Comparison of ENCODE assay signal across 8 cellular contexts in genomic region chr10:73911553-73912004, GRCh38. TPM values are rescaled to one million over a fixed set of nuclear protein-coding genes. Genes with fewer than 3 reads are reported as not detected.
DNase-seq lines count a peak whose midpoint lies in the region; ATAC-seq and TF ChIP-seq lines count a peak whose summit lies in the region.

No MANE protein-coding gene starts in this region.

- CTCF ChIA-PET in mammary epithelial cell (lab: Charles Lee; ENCODE audit: low non-redundant PET): interaction anchor here (1.1 to 1.2 kb wide), 2 partner anchors 24 to 25 kb away, joined by 3 to 4 read pairs; no protein-coding TSS in a partner anchor

- H3K79me2 ChIP-seq in mammary epithelial cell (ENCODE audit: insufficient read depth, low read length): peaks cover 64% of the 10 kb centered on the region
- H3K79me2 ChIP-seq in mesendoderm (ENCODE audit: control insufficient read depth, insufficient read depth, low read length): no peaks in the 10 kb centered on the region

- intact Hi-C loops in heart right ventricle (cut with DNase I): loop anchor here in 1 of 10 donors (2.0 kb wide), 1 partner anchor 25 kb away; no protein-coding TSS in a partner anchor
- intact Hi-C loops in Right ventricle myocardium superior (cut with DNase I): no loop called here
- intact Hi-C loops in mammary epithelial cell (cut with micrococcal nuclease): no loop called here
- intact Hi-C loops in vagina (cut with DNase I): no loop called here

- peaks cover 0 to 39% (median 7%) of the 10 kb centered on the region in 9 donors for H3K36me3 ChIP-seq in heart right ventricle
- peaks cover 29% of the 10 kb centered on the region for H3K36me3 ChIP-seq in mammary epithelial cell (ENCODE audit: insufficient read depth, low read length)
- H3K36me3 ChIP-seq in mesendoderm (ENCODE audit: control insufficient read depth, insufficient read depth, low read length): peaks cover 1% of the 10 kb centered on the region
- H3K36me3 ChIP-seq in vagina: peaks cover 0 to 5% of the 10 kb centered on the region in 2 donors

- H3K27ac ChIP-seq in heart right ventricle: peak overlapping the region; percentile 60 to 95 (median 89)
- peak overlapping the region; percentile 90 for H3K27ac ChIP-seq in mammary epithelial cell (ENCODE audit: insufficient read depth, low read depth, low read length)
- no peak overlapping the region for H3K27ac ChIP-seq in mesendoderm (ENCODE audit: low read depth, low read length)
- peak overlapping the region; percentile 67 for H3K27ac ChIP-seq in vagina

- ATAC-seq in heart right ventricle: no peak
- no peak for ATAC-seq in Right ventricle myocardium superior (ENCODE audit: poor library complexity)
- no peak for ATAC-seq in GM21528 (IDR thresholded peaks at IDR 0.05; ENCODE audit: low FRiP score, unreplicated experiment)

- H2BK15ac ChIP-seq in mesendoderm (replicated peaks; ENCODE audit: low read depth): no peak overlapping the region

- H3K4me2 ChIP-seq in mammary epithelial cell (ENCODE audit: insufficient read depth, low read depth, low read length) (peak overlapping the region; percentile 79), mesendoderm (ENCODE audit: low read length) (peak overlapping the region; percentile 77)

- H3K4me1 ChIP-seq in heart right ventricle (peaks cover 2 to 97% (median 55%) of the 10 kb centered on the region in 9 donors), mammary epithelial cell (ENCODE audit: insufficient read depth, low read length) (peaks cover 76% of the 10 kb centered on the region), mesendoderm (ENCODE audit: control insufficient read depth, low read depth, low read length) (peaks cover 15% of the 10 kb centered on the region), vagina (peaks cover 64% of the 10 kb centered on the region)

- H3K23ac ChIP-seq in mesendoderm (ENCODE audit: low read length): peak overlapping the region; percentile 73

- peaks cover 0 to 14% (median 0%) of the 10 kb centered on the region in 7 donors for H3K27me3 ChIP-seq in heart right ventricle
- H3K27me3 ChIP-seq in mammary epithelial cell (ENCODE audit: insufficient read depth, low read length): no peaks in the 10 kb centered on the region
- no peaks in the 10 kb centered on the region for H3K27me3 ChIP-seq in mesendoderm (ENCODE audit: insufficient read depth, low read length, poor library complexity)
- H3K27me3 ChIP-seq in vagina: no peaks in the 10 kb centered on the region

- no peak overlapping the region for H2BK5ac ChIP-seq in mesendoderm (ENCODE audit: low read length)

- dilution Hi-C loops in mammary epithelial cell (cut with HindIII; ENCODE audit: low sequenced_read_pairs): no loop called here

- H3K18ac ChIP-seq in mesendoderm (ENCODE audit: low read length): peak overlapping the region; percentile 75

- WGBS in heart right ventricle, 2 donors: 13 to 14% methylated on average over 14 of the region's 14 CpGs
- WGBS in mammary epithelial cell (ENCODE audit: low coverage, missing lambda C conversion rate): 0% methylated on average over 13 of the region's 14 CpGs
- no CpG with 5 or more reads among the region's 14 CpGs for WGBS in mesendoderm (ENCODE audit: extremely low coverage, insufficient coverage, low lambda C conversion rate)

- BruUV-seq in mammary epithelial cell (replicated peaks; lab: Mats Ljungman, UMichigan): TSS peak; percentile 23

- H2AFZ ChIP-seq in mammary epithelial cell (ENCODE audit: low read depth, low read length): peak overlapping the region; percentile 63

- H4K20me1 ChIP-seq in mammary epithelial cell (ENCODE audit: insufficient read depth, low read length): no peaks in the 10 kb centered on the region

- H3K9ac ChIP-seq in mammary epithelial cell (ENCODE audit: insufficient read depth, low read length): peak overlapping the region; percentile 76
- H3K9ac ChIP-seq in mesendoderm (ENCODE audit: low read length): peak overlapping the region; percentile 79

- no peak overlapping the region for H4K8ac ChIP-seq in mesendoderm (ENCODE audit: low read depth, low read length)

- no peak overlapping the region for H4K5ac ChIP-seq in mesendoderm (ENCODE audit: low read length)

- peak overlapping the region; percentile 85 for H3K56ac ChIP-seq in mesendoderm (ENCODE audit: low read length)

- H2BK120ac ChIP-seq in mesendoderm (ENCODE audit: low read depth, low read length): no peak overlapping the region

- in situ Hi-C loops in mammary epithelial cell (cut with MboI; ENCODE audit: low sequenced_read_pairs in 2 of 2): no loop called here

- TF ChIP-seq CTCF in heart right ventricle (IDR thresholded peaks at IDR 0.05): no peak
- peak in 1 of 2 donors; percentile 4 for TF ChIP-seq CTCF in mammary epithelial cell (conservative IDR thresholded peaks at IDR 0.05 in 1 of 2, IDR thresholded peaks at IDR 0.05 in 1 of 2; ENCODE audit: extremely low read depth in 1 of 2, insufficient read depth in 1 of 2, low read depth in 1 of 2, low read length in 2 of 2)
- no peak for TF ChIP-seq CTCF in vagina (IDR thresholded peaks at IDR 0.05)

- H3K4ac ChIP-seq in mesendoderm (ENCODE audit: low read depth, low read length): peak overlapping the region; percentile 39

- TF ChIP-seq POLR2A in vagina (IDR thresholded peaks at IDR 0.05): no peak

- H3K9me3 ChIP-seq in heart right ventricle: no peaks in the 10 kb centered on the region
- H3K9me3 ChIP-seq in mammary epithelial cell (replicated peaks; ENCODE audit: insufficient read depth, low read length): no peaks in the 10 kb centered on the region
- H3K9me3 ChIP-seq in vagina: no peaks in the 10 kb centered on the region

- peak overlapping the region; percentile 32 for H2AK5ac ChIP-seq in mesendoderm (ENCODE audit: low read length)

- DNase-seq in heart right ventricle: no peak
- no peak for DNase-seq in Right ventricle myocardium superior
- DNase-seq in mammary epithelial cell: peak; percentile 66
- no peak for DNase-seq in mesendoderm
- no peak for DNase-seq in vagina (ENCODE audit: extremely low spot score in 2 of 2)
- no peak for DNase-seq in ecto neural progenitor cell (ENCODE audit: low spot score)
- DNase-seq in NCI-H128 (lab: John Stamatoyannopoulos, UW; ENCODE audit: unreplicated experiment): no peak

- H3K4me3 ChIP-seq in heart right ventricle (peak overlapping the region; percentile 57 to 92 (median 82)), mammary epithelial cell (replicated peaks in 1 of 3; ENCODE audit: insufficient read depth in 1 of 3, low read depth in 2 of 3, low read length in 3 of 3) (peak overlapping the region; percentile 71 to 87 (median 87)), mesendoderm (ENCODE audit: low read length) (peak overlapping the region; percentile 62), vagina (peak overlapping the region; percentile 50 to 67)

- peaks cover 4% of the 10 kb centered on the region for H3K79me1 ChIP-seq in mesendoderm (ENCODE audit: low read length)

RNA-seq across cellular contexts. Expression of gene PLAU, which starts 0.6 kb away (rescaled TPM):
- total RNA-seq in heart right ventricle: 10 to 100 TPM in 2 of 10 donors, 1 to 10 TPM in 8; 4.4 to 44.3 (median 9.1) TPM
- 10 to 100 TPM in 1 of 2 donors, 1 to 10 TPM in 1; 5.6 to 10.4 TPM for polyA plus RNA-seq in heart right ventricle
- 7.5 TPM for total RNA-seq in Right ventricle myocardium superior
- 100 to 1,000 TPM in 1 of 2 donors, 10 to 100 TPM in 1; 85.7 to 712 TPM for total RNA-seq in mammary epithelial cell
- polyA plus RNA-seq in mammary epithelial cell: 269 TPM
- polyA minus RNA-seq in mammary epithelial cell: 274 TPM
- 15.7 TPM for polyA plus RNA-seq in mesendoderm (2013, experiment 1 of 2)
- 15.6 TPM for polyA plus RNA-seq in mesendoderm (2013, experiment 2 of 2)
- 18.2 TPM for total RNA-seq in vagina

RNA-seq across cellular contexts. Expression of gene CAMK2G, which starts 37.2 kb away (rescaled TPM):
- total RNA-seq in heart right ventricle: 10 to 100 TPM in 9 of 10 donors, 1 to 10 TPM in 1; 9.4 to 16.7 (median 12.7) TPM
- 1 to 10 TPM; 8.5 to 9.9 TPM for polyA plus RNA-seq in heart right ventricle
- 11.2 TPM for total RNA-seq in Right ventricle myocardium superior
- 10 to 100 TPM; 20.1 to 20.2 TPM for total RNA-seq in mammary epithelial cell
- 23.0 TPM for polyA plus RNA-seq in mammary epithelial cell
- polyA minus RNA-seq in mammary epithelial cell: 18.3 TPM
- polyA plus RNA-seq in mesendoderm (2013, experiment 1 of 2): 13.0 TPM
- 13.1 TPM for polyA plus RNA-seq in mesendoderm (2013, experiment 2 of 2)
- 48.9 TPM for total RNA-seq in vagina
